Comparison of ENCODE assay signal across 11 cellular contexts in the genomic region with DNA sequence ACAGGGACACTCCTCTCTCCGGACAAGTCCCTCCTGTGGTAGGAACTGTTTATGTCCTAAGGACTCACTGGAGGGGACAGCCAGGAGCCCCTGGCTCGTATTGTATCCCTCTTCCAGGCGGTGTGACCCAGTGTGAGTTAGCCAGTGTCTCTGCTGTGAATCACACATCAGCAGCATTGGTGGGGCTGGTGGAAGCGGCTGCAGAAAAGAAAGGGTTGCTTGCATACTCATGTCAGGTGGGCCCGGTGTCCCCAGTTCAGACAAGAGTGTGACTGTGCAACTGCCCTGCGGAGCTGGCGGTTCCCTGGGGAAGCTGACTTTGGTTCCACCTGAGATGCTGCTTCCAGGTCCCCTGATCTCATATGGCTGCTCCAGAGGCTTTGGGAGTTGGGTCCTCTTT.
DNase-seq lines count a peak whose midpoint lies in the region; ATAC-seq and TF ChIP-seq lines count a peak whose summit lies in the region.
"Had no signal": no experiment of that assay in that cellular context is flagged by ENCODE, and none has a peak within 500 bp of the region (broad histone marks: within the 10 kb centered on the region; RNA-seq: fewer than 3 reads in every experiment).

No MANE protein-coding gene starts in this region.

- H3K27ac ChIP-seq in CD8-positive, alpha-beta memory T cell (ENCODE audit: low read depth, low read length) = no peak overlapping the region
- H3K27ac ChIP-seq in adrenal gland (peak overlapping the region; percentile 96 to 99 (median 98)), lower lobe of right lung (peak overlapping the region; percentile 97)

- H3K36me3 ChIP-seq in CD8-positive, alpha-beta memory T cell (ENCODE audit: insufficient read depth, low read length) = no peaks in the 10 kb centered on the region
- H3K36me3 ChIP-seq in adrenal gland (replicated peaks in 1 of 2) (peaks cover 0 to 16% of the 10 kb centered on the region in 2 donors), lower lobe of right lung (peaks cover 30% of the 10 kb centered on the region)

- intact Hi-C loops in adrenal gland (cut with DNase I) = no loop called here
- intact Hi-C loops in lower lobe of right lung (cut with DNase I) = no loop called here

- ATAC-seq in lower lobe of right lung = no peak
- no peak for ATAC-seq in stimulated activated memory B cell treated with anti-CD40 and anti-IgM and Interleukin-4, amounts not matched to agents 10 μg/mL and 1 μg/mL and 100 μg/mL, for 72 hours
- no peak for ATAC-seq in HG02588 (IDR thresholded peaks at IDR 0.05; ENCODE audit: unreplicated experiment)
- ATAC-seq in GM21423 (IDR thresholded peaks at IDR 0.05; ENCODE audit: unreplicated experiment) = no peak
- ATAC-seq: SK-N-SH treated with all-trans-retinoic acid at 6 μM for 48 hours had no signal

- no peaks in the 10 kb centered on the region for H3K9me3 Mint-ChIP-seq in CD8-positive, alpha-beta memory T cell
- no peaks in the 10 kb centered on the region for H3K9me3 Mint-ChIP-seq in stimulated activated memory B cell treated with anti-CD40 and anti-IgM and Interleukin-4, amounts not matched to agents 10 μg/mL and 1 μg/mL and 100 μg/mL, for 72 hours
- H3K9me3 Mint-ChIP-seq: activated CD8-positive, alpha-beta T cell treated with anti-CD3 and anti-CD28 coated beads for 36 hours had no signal

- POLR2A ChIA-PET in CD8-positive, alpha-beta memory T cell (lab: Charles Lee) = no interaction called here

- no peaks in the 10 kb centered on the region for H3K9me3 ChIP-seq in CD8-positive, alpha-beta memory T cell (ENCODE audit: low read length)
- no peaks in the 10 kb centered on the region for H3K9me3 ChIP-seq in adrenal gland (replicated peaks in 1 of 3)
- no peaks in the 10 kb centered on the region for H3K9me3 ChIP-seq in lower lobe of right lung

- peaks cover 71 to 85% (median 84%) of the 10 kb centered on the region in 3 donors for H3K4me1 Mint-ChIP-seq in CD8-positive, alpha-beta memory T cell
- H3K4me1 Mint-ChIP-seq in stimulated activated memory B cell treated with anti-CD40 and anti-IgM and Interleukin-4, amounts not matched to agents 10 μg/mL and 1 μg/mL and 100 μg/mL, for 72 hours = peaks cover 47% of the 10 kb centered on the region

- no peaks in the 10 kb centered on the region for H3K27me3 ChIP-seq in CD8-positive, alpha-beta memory T cell (ENCODE audit: insufficient read depth, low read length, poor library complexity, severe bottlenecking)
- H3K27me3 ChIP-seq in adrenal gland = no peaks in the 10 kb centered on the region
- H3K27me3 ChIP-seq in lower lobe of right lung (ENCODE audit: low read depth) = no peaks in the 10 kb centered on the region

- no peak for TF ChIP-seq POLR2A in adrenal gland (IDR thresholded peaks at IDR 0.05)

- H3K27me3 Mint-ChIP-seq in CD8-positive, alpha-beta memory T cell = no peaks in the 10 kb centered on the region
- H3K27me3 Mint-ChIP-seq in stimulated activated memory B cell treated with anti-CD40 and anti-IgM and Interleukin-4, amounts not matched to agents 10 μg/mL and 1 μg/mL and 100 μg/mL, for 72 hours = no peaks in the 10 kb centered on the region
- H3K27me3 Mint-ChIP-seq: activated CD8-positive, alpha-beta T cell treated with anti-CD3 and anti-CD28 coated beads for 36 hours had no signal

- CTCF ChIA-PET in CD8-positive, alpha-beta memory T cell (lab: Charles Lee) = interaction anchor here (0.9 to 3.6 kb wide), 11 partner anchors 14 to 107 kb away, joined by 3 to 35 read pairs (median 3); a partner anchor contains a TSS

- TF ChIP-seq CTCF in adrenal gland (IDR thresholded peaks at IDR 0.05) = no peak
- TF ChIP-seq CTCF in lower lobe of right lung (IDR thresholded peaks at IDR 0.05) = no peak

- H3K4me3 Mint-ChIP-seq in CD8-positive, alpha-beta memory T cell = peak overlapping the region in 3 of 7 donors; percentile 70 to 82 (median 79)
- no peak overlapping the region for H3K4me3 Mint-ChIP-seq in stimulated activated memory B cell treated with anti-CD40 and anti-IgM and Interleukin-4, amounts not matched to agents 10 μg/mL and 1 μg/mL and 100 μg/mL, for 72 hours

- H3K4me3 ChIP-seq in CD8-positive, alpha-beta memory T cell (ENCODE audit: low read length) = no peak overlapping the region
- H3K4me3 ChIP-seq in adrenal gland = no peak overlapping the region
- H3K4me3 ChIP-seq in lower lobe of right lung = no peak overlapping the region

- 89 to 97% (median 96%) methylated on average over 5 to 7 of the region's 7 CpGs for WGBS in adrenal gland, 4 donors

- H3K36me3 Mint-ChIP-seq in CD8-positive, alpha-beta memory T cell = peaks cover 0 to 2% (median 0%) of the 10 kb centered on the region in 3 donors
- H3K36me3 Mint-ChIP-seq in stimulated activated memory B cell treated with anti-CD40 and anti-IgM and Interleukin-4, amounts not matched to agents 10 μg/mL and 1 μg/mL and 100 μg/mL, for 72 hours = no peaks in the 10 kb centered on the region

- DNase-seq in CD8-positive, alpha-beta memory T cell = no peak
- peak in 1 of 7 donors; percentile 62 for DNase-seq in adrenal gland
- DNase-seq in lower lobe of right lung = no peak
- DNase-seq in NOMO-1 (lab: John Stamatoyannopoulos, UW; ENCODE audit: unreplicated experiment in 2 of 2) = no peak
- DNase-seq in NCI-H345 (lab: John Stamatoyannopoulos, UW) = no peak
- DNase-seq: activated CD8-positive, alpha-beta T cell treated with anti-CD3 and anti-CD28 coated beads for 36 hours; NCI-H446 treated with DMSO at 0.1 percent for 48 hours had no signal

- peak overlapping the region; percentile 81 to 97 (median 95) for H3K27ac Mint-ChIP-seq in CD8-positive, alpha-beta memory T cell
- H3K27ac Mint-ChIP-seq in stimulated activated memory B cell treated with anti-CD40 and anti-IgM and Interleukin-4, amounts not matched to agents 10 μg/mL and 1 μg/mL and 100 μg/mL, for 72 hours = peak overlapping the region; percentile 72

- H3K4me1 ChIP-seq in CD8-positive, alpha-beta memory T cell (ENCODE audit: insufficient read depth, low read length) = peaks cover 53% of the 10 kb centered on the region
- H3K4me1 ChIP-seq in adrenal gland (replicated peaks in 1 of 2) (peaks cover 63 to 94% of the 10 kb centered on the region in 2 donors), lower lobe of right lung (peaks cover 96% of the 10 kb centered on the region)
